Comparison of ENCODE assay signal across 19 cellular contexts in genomic region chr18:70553961-70554325, GRCh38.
DNase-seq lines count a peak whose midpoint lies in the region; ATAC-seq and TF ChIP-seq lines count a peak whose summit lies in the region.
"Had no signal": no experiment of that assay in that cellular context is flagged by ENCODE, and none has a peak within 500 bp of the region (broad histone marks: within the 10 kb centered on the region; RNA-seq: fewer than 3 reads in every experiment).

No MANE protein-coding gene starts in this region.

- H3K4me1 Mint-ChIP-seq in brain, result peaks cover 32% of the 10 kb centered on the region
- H3K4me1 Mint-ChIP-seq: central memory CD8-positive, alpha-beta T cell had no signal

- peaks cover 0 to under 1% (median 0%) of the 10 kb centered on the region in 5 experiments for H3K9me3 Mint-ChIP-seq in brain
- H3K9me3 Mint-ChIP-seq: activated naive CD4-positive, alpha-beta T cell treated with anti-CD3 and anti-CD28 coated beads, Interleukin-2, amount 10 ng/mL, durations not matched to agents 7 days and 5 days had no signal

- H3K27me3 Mint-ChIP-seq in brain, result peaks cover 7% of the 10 kb centered on the region
- H3K27me3 Mint-ChIP-seq: activated naive CD4-positive, alpha-beta T cell treated with anti-CD3 and anti-CD28 coated beads, Interleukin-2, amount 10 ng/mL, durations not matched to agents 7 days and 5 days; central memory CD8-positive, alpha-beta T cell had no signal

- ATAC-seq in GM18873 (IDR thresholded peaks at IDR 0.05; ENCODE audit: low FRiP score, unreplicated experiment), result no peak
- ATAC-seq: gastrocnemius medialis had no signal

- no peaks in the 10 kb centered on the region for H3K36me3 Mint-ChIP-seq in brain
- H3K36me3 Mint-ChIP-seq: activated naive CD4-positive, alpha-beta T cell treated with anti-CD3 and anti-CD28 coated beads, Interleukin-2, amount 10 ng/mL, durations not matched to agents 7 days and 5 days; T-cell had no signal

- no peak for TF ChIP-seq CTCF in brain (conservative IDR thresholded peaks at IDR 0.05)

- peak overlapping the region in 3 of 5 experiments; percentile 24 to 91 (median 43) for H3K27ac Mint-ChIP-seq in brain
- H3K27ac Mint-ChIP-seq: activated naive CD4-positive, alpha-beta T cell treated with anti-CD3 and anti-CD28 coated beads, Interleukin-2, amount 10 ng/mL, durations not matched to agents 7 days and 5 days had no signal

- DNase-seq in NCI-H345 (lab: John Stamatoyannopoulos, UW) (peak; percentile 9), NCI-H345 treated with DMSO at 0.1 percent for 48 hours (lab: John Stamatoyannopoulos, UW; ENCODE audit: unreplicated experiment) (no peak), NCI-H1930 (lab: John Stamatoyannopoulos, UW) (peak; percentile 78 to 85), pons (ENCODE audit: low spot score) (peak; percentile 11), OCI-M1 (lab: John Stamatoyannopoulos, UW) (no peak), NCI-H2171 treated with DMSO at 0.1 percent for 48 hours (lab: John Stamatoyannopoulos, UW) (no peak)
- DNase-seq: activated naive CD4-positive, alpha-beta T cell treated with anti-CD3 and anti-CD28 coated beads, Interleukin-2, amount 10 ng/mL, durations not matched to agents 7 days and 5 days; gastrocnemius medialis; GDM1; kidney; MG63; NCI-H187 treated with DMSO at 0.1 percent for 48 hours; NCI-H526; Right ventricle myocardium superior; stimulated activated CD4-positive, alpha-beta T cell treated with anti-CD3 and anti-CD28 coated beads, Interleukin-1b, Interleukin-23, amount 100 ng/mL, for 48 hours had no signal

- H3K4me3 Mint-ChIP-seq in brain, result peak overlapping the region in 2 of 5 experiments; percentile 49 to 67
- H3K4me3 Mint-ChIP-seq: activated naive CD4-positive, alpha-beta T cell treated with anti-CD3 and anti-CD28 coated beads, Interleukin-2, amount 10 ng/mL, durations not matched to agents 7 days and 5 days; central memory CD8-positive, alpha-beta T cell; T-cell had no signal

Comparison
In these comparisons a context has a peak if more than half of its experiments do, and no peak if none do; other contexts are left out.
1. DNase-seq: peak in NCI-H345 (single experiment), NCI-H1930 (2 of 2) and pons (single experiment); none in NCI-H345 treated with DMSO at 0.1 percent for 48 hours (single experiment), OCI-M1 (single experiment) and NCI-H2171 treated with DMSO at 0.1 percent for 48 hours (single experiment).